ENCODE assay signal across 11 cellular contexts in genomic region chr14:63492391-63492790, GRCh38. TPM values are rescaled to one million over a fixed set of nuclear protein-coding genes. Genes with fewer than 3 reads are reported as not detected.
A peak's percentile ranks its signal among the peaks of the same experiment; 100 is the strongest.
DNase-seq lines count a peak whose midpoint lies in the region; ATAC-seq and TF ChIP-seq lines count a peak whose summit lies in the region.
"Had no signal": no experiment of that assay in that cellular context is flagged by ENCODE, and none has a peak within 500 bp of the region (broad histone marks: within the 10 kb centered on the region; RNA-seq: fewer than 3 reads in every experiment).

No MANE protein-coding gene starts in this region.

- dilution Hi-C loops in mammary epithelial cell (cut with HindIII; ENCODE audit: low sequenced_read_pairs), result no loop called here

- CTCF ChIA-PET in mammary epithelial cell (lab: Charles Lee; ENCODE audit: low non-redundant PET), result no interaction called here

- no peaks in the 10 kb centered on the region for H3K36me3 ChIP-seq in ACC112 (ENCODE audit: insufficient read depth, low read length)
- H3K36me3 ChIP-seq in mammary epithelial cell (ENCODE audit: insufficient read depth, low read length), result no peaks in the 10 kb centered on the region
- no peaks in the 10 kb centered on the region for H3K36me3 ChIP-seq in lower lobe of right lung
- H3K36me3 ChIP-seq in Peyer's patch, result peaks cover 0 to 2% (median 0%) of the 10 kb centered on the region in 3 donors
- H3K36me3 ChIP-seq: HAP-1 had no signal

- DNase-seq in HS-27A (ENCODE audit: low read depth) (peak; percentile 19), mammary epithelial cell (peak; percentile 88), lower lobe of right lung (no peak), middle frontal gyrus (ENCODE audit: extremely low spot score, low spot score) (no peak), Peyer's patch (no peak)
- DNase-seq: NCI-H446 treated with DMSO at 0.1 percent for 48 hours, T-helper 9 cell had no signal

- intact Hi-C loops in mammary epithelial cell (cut with micrococcal nuclease), result no loop called here
- intact Hi-C loops in lower lobe of right lung (cut with DNase I), result no loop called here

- H4K20me1 ChIP-seq in mammary epithelial cell (ENCODE audit: insufficient read depth, low read length), result no peaks in the 10 kb centered on the region

- peak overlapping the region; percentile 54 for H3K9ac ChIP-seq in mammary epithelial cell (ENCODE audit: insufficient read depth, low read length)

- H2AFZ ChIP-seq in ACC112 (ENCODE audit: low read length, unreplicated experiment) (no peak overlapping the region), mammary epithelial cell (ENCODE audit: low read depth, low read length) (no peak overlapping the region)

- peak overlapping the region; percentile 72 for H3K4me2 ChIP-seq in mammary epithelial cell (ENCODE audit: insufficient read depth, low read depth, low read length)

- no peak for TF ChIP-seq POLR2A in Peyer's patch (IDR thresholded peaks at IDR 0.05)

- TF ChIP-seq CTCF in mammary epithelial cell (conservative IDR thresholded peaks at IDR 0.05 in 1 of 2, IDR thresholded peaks at IDR 0.05 in 1 of 2; ENCODE audit: extremely low read depth in 1 of 2, insufficient read depth in 1 of 2, low read depth in 1 of 2, low read length in 2 of 2) (no peak), lower lobe of right lung (IDR thresholded peaks at IDR 0.05) (no peak), Peyer's patch (IDR thresholded peaks at IDR 0.05) (no peak)

- in situ Hi-C loops in mammary epithelial cell (cut with MboI; ENCODE audit: low sequenced_read_pairs in 2 of 2), result no loop called here

- no TSS peak for BruUV-seq in mammary epithelial cell (replicated peaks; lab: Mats Ljungman, UMichigan)

- H3K27me3 ChIP-seq in ACC112 (ENCODE audit: insufficient read depth, low read length) (no peaks in the 10 kb centered on the region), mammary epithelial cell (ENCODE audit: insufficient read depth, low read length) (no peaks in the 10 kb centered on the region), lower lobe of right lung (ENCODE audit: low read depth) (no peaks in the 10 kb centered on the region), Peyer's patch (no peaks in the 10 kb centered on the region)

- H3K79me2 ChIP-seq in ACC112 (ENCODE audit: control insufficient read depth, insufficient read depth, low read length, unreplicated experiment), result peaks cover 66% of the 10 kb centered on the region
- H3K79me2 ChIP-seq in mammary epithelial cell (ENCODE audit: insufficient read depth, low read length), result peaks cover 87% of the 10 kb centered on the region

- no peak overlapping the region for H3K4me3 ChIP-seq in ACC112 (ENCODE audit: low read depth, low read length)
- peak overlapping the region in 1 of 3 experiments; percentile 13 for H3K4me3 ChIP-seq in mammary epithelial cell (replicated peaks in 1 of 3; ENCODE audit: insufficient read depth in 1 of 3, low read depth in 2 of 3, low read length in 3 of 3)
- H3K4me3 ChIP-seq in lower lobe of right lung, result no peak overlapping the region
- no peak overlapping the region for H3K4me3 ChIP-seq in Peyer's patch
- H3K4me3 ChIP-seq: HAP-1 had no signal

- ATAC-seq in lower lobe of right lung (peak; percentile 67 to 82), GM19452 (IDR thresholded peaks at IDR 0.05; ENCODE audit: unreplicated experiment) (no peak), GM18502 (IDR thresholded peaks at IDR 0.05; ENCODE audit: poor library complexity, unreplicated experiment) (no peak)

- H3K4me1 ChIP-seq in ACC112 (ENCODE audit: control insufficient read depth, insufficient read depth, low read length, unreplicated experiment) (peaks cover 12% of the 10 kb centered on the region), mammary epithelial cell (ENCODE audit: insufficient read depth, low read length) (peaks cover 23% of the 10 kb centered on the region), lower lobe of right lung (peaks cover 37% of the 10 kb centered on the region), Peyer's patch (no peaks in the 10 kb centered on the region)

- H3K27ac ChIP-seq in ACC112 (ENCODE audit: low read depth, low read length), result peak overlapping the region; percentile 34; the same call in 1 of the 2 replicates
- peak overlapping the region; percentile 94 for H3K27ac ChIP-seq in mammary epithelial cell (ENCODE audit: insufficient read depth, low read depth, low read length)
- H3K27ac ChIP-seq in lower lobe of right lung, result peak overlapping the region; percentile 31
- no peak overlapping the region for H3K27ac ChIP-seq in Peyer's patch

- no peaks in the 10 kb centered on the region for H3K9me3 ChIP-seq in mammary epithelial cell (replicated peaks; ENCODE audit: insufficient read depth, low read length)
- H3K9me3 ChIP-seq in lower lobe of right lung, result no peaks in the 10 kb centered on the region
- H3K9me3 ChIP-seq in Peyer's patch, result no peaks in the 10 kb centered on the region
- H3K9me3 ChIP-seq: HAP-1 had no signal

RNA-seq across cellular contexts. Expression of gene PPP2R5E, which starts 50.8 kb away (rescaled TPM):
- total RNA-seq in mammary epithelial cell (10 to 100 TPM; 27.2 to 50.3 TPM), lower lobe of right lung (45.3 TPM), Peyer's patch (10 to 100 TPM; 14.9 to 19.3 (median 17.0) TPM)
- polyA plus RNA-seq in mammary epithelial cell, result 18.3 TPM
- polyA minus RNA-seq in mammary epithelial cell, result 50.9 TPM

Comparison
In these comparisons a context has a peak if more than half of its experiments do, and no peak if none do; other contexts are left out.
1. H3K27ac ChIP-seq: peak in ACC112 (single experiment), mammary epithelial cell (single experiment) and lower lobe of right lung (single experiment); none in Peyer's patch (0 of 4).
2. DNase-seq: peak in HS-27A (single experiment) and mammary epithelial cell (single experiment); none in lower lobe of right lung (single experiment), middle frontal gyrus (single experiment) and Peyer's patch (0 of 3).
3. ATAC-seq: peak in lower lobe of right lung (2 of 2); none in GM19452 (single experiment) and GM18502 (single experiment).